13 cellular contexts compared by ENCODE assay signal in genomic region chr2:55887906-55888625, GRCh38. TPM values are rescaled to one million over a fixed set of nuclear protein-coding genes. Genes with fewer than 3 reads are reported as not detected.
DNase-seq lines count a peak whose midpoint lies in the region; ATAC-seq and TF ChIP-seq lines count a peak whose summit lies in the region.
"Had no signal": no experiment of that assay in that cellular context is flagged by ENCODE, and none has a peak within 500 bp of the region (broad histone marks: within the 10 kb centered on the region; RNA-seq: fewer than 3 reads in every experiment).

No MANE protein-coding gene starts in this region.

- peaks cover 8% of the 10 kb centered on the region for H3K79me2 ChIP-seq in mammary epithelial cell (ENCODE audit: insufficient read depth, low read length)

- no peak overlapping the region for H2AFZ ChIP-seq in mammary epithelial cell (ENCODE audit: low read depth, low read length)

- intact Hi-C loops in mammary epithelial cell (cut with micrococcal nuclease): loop anchor here (2.0 kb wide), 1 partner anchor 35 kb away; the partner anchor contains the start of gene EFEMP1

- ATAC-seq in lung (ENCODE audit: insufficient read depth, low FRiP score) (no peak), GM21367 (IDR thresholded peaks at IDR 0.05; ENCODE audit: unreplicated experiment) (no peak), HG02798 (IDR thresholded peaks at IDR 0.05; ENCODE audit: poor library complexity, unreplicated experiment) (no peak), GM18498 (IDR thresholded peaks at IDR 0.05; ENCODE audit: unreplicated experiment) (no peak)

- no peak for TF ChIP-seq CTCF in mammary epithelial cell (conservative IDR thresholded peaks at IDR 0.05 in 1 of 2, IDR thresholded peaks at IDR 0.05 in 1 of 2; ENCODE audit: extremely low read depth in 1 of 2, insufficient read depth in 1 of 2, low read depth in 1 of 2, low read length in 2 of 2)
- TF ChIP-seq CTCF in lung (IDR thresholded peaks at IDR 0.05; ENCODE audit: control extremely low read depth, extremely low read depth): no peak
- no peak for TF ChIP-seq CTCF in endodermal cell (conservative IDR thresholded peaks at IDR 0.05)

- H3K36me3 Mint-ChIP-seq in endodermal cell (ENCODE audit: low read depth): no peaks in the 10 kb centered on the region
- H3K36me3 Mint-ChIP-seq: immature natural killer cell had no signal

- H3K4me1 ChIP-seq in mammary epithelial cell (ENCODE audit: insufficient read depth, low read length) (peaks cover 48% of the 10 kb centered on the region), lung (ENCODE audit: control insufficient read depth in 2 of 2, insufficient read depth in 2 of 2, low read length in 2 of 2) (no peaks in the 10 kb centered on the region), endodermal cell (ENCODE audit: control insufficient read depth, insufficient read depth, low read length) (no peaks in the 10 kb centered on the region)
- H3K4me1 ChIP-seq: colonic mucosa had no signal

- H3K4me2 ChIP-seq in mammary epithelial cell (ENCODE audit: insufficient read depth, low read depth, low read length): peak overlapping the region; percentile 57

- BruUV-seq in mammary epithelial cell (replicated peaks; lab: Mats Ljungman, UMichigan): TSS peak; percentile 42

- in situ Hi-C loops in mammary epithelial cell (cut with MboI; ENCODE audit: low sequenced_read_pairs in 2 of 2): no loop called here

- H3K36me3 ChIP-seq in mammary epithelial cell (ENCODE audit: insufficient read depth, low read length) (no peaks in the 10 kb centered on the region), lung (ENCODE audit: control insufficient read depth in 2 of 2, insufficient read depth in 2 of 2, low read length in 2 of 2) (no peaks in the 10 kb centered on the region), endodermal cell (ENCODE audit: control insufficient read depth, insufficient read depth, low read length) (no peaks in the 10 kb centered on the region)
- H3K36me3 ChIP-seq: colonic mucosa had no signal

- H4K20me1 ChIP-seq in mammary epithelial cell (ENCODE audit: insufficient read depth, low read length): no peaks in the 10 kb centered on the region

- H3K9me3 Mint-ChIP-seq in endodermal cell: no peaks in the 10 kb centered on the region

- no peak overlapping the region for H3K27ac Mint-ChIP-seq in endodermal cell
- H3K27ac Mint-ChIP-seq: immature natural killer cell had no signal

- H3K9me3 ChIP-seq in mammary epithelial cell (replicated peaks; ENCODE audit: insufficient read depth, low read length): no peaks in the 10 kb centered on the region
- H3K9me3 ChIP-seq in lung (ENCODE audit: control insufficient read depth in 2 of 2, insufficient read depth in 1 of 2, low read length in 1 of 2): no peaks in the 10 kb centered on the region
- H3K9me3 ChIP-seq in endodermal cell (ENCODE audit: control insufficient read depth, low read length): no peaks in the 10 kb centered on the region
- H3K9me3 ChIP-seq: colonic mucosa had no signal

- CTCF ChIA-PET in mammary epithelial cell (lab: Charles Lee; ENCODE audit: low non-redundant PET): no interaction called here

- H3K27me3 ChIP-seq in mammary epithelial cell (ENCODE audit: insufficient read depth, low read length) (no peaks in the 10 kb centered on the region), lung (ENCODE audit: control insufficient read depth, insufficient read depth) (no peaks in the 10 kb centered on the region), endodermal cell (ENCODE audit: control insufficient read depth, insufficient read depth, low read length, poor library complexity, severe bottlenecking) (no peaks in the 10 kb centered on the region)
- H3K27me3 ChIP-seq: colonic mucosa had no signal

- H3K9ac ChIP-seq in mammary epithelial cell (ENCODE audit: insufficient read depth, low read length): peak overlapping the region; percentile 43
- no peak overlapping the region for H3K9ac ChIP-seq in endodermal cell (ENCODE audit: extremely low read depth, low read length, poor library complexity, severe bottlenecking)

- 40% methylated on average over 7 of the region's 7 CpGs for WGBS in mammary epithelial cell (ENCODE audit: low coverage, missing lambda C conversion rate)
- 82% methylated on average over 7 of the region's 7 CpGs for WGBS in lung, 2 donors
- WGBS in endodermal cell (ENCODE audit: insufficient coverage in 1 of 2, insufficient read length in 1 of 2), 2 experiments: 73 to 93% methylated on average over 5 to 7 of the region's 7 CpGs

- H3K27me3 Mint-ChIP-seq in endodermal cell (ENCODE audit: insufficient read depth): no peaks in the 10 kb centered on the region

- H3K27ac ChIP-seq in mammary epithelial cell (ENCODE audit: insufficient read depth, low read depth, low read length): peak overlapping the region; percentile 75
- peak overlapping the region; percentile 40 to 45 for H3K27ac ChIP-seq in lung (ENCODE audit: low read depth in 1 of 2, low read length in 1 of 2)
- no peak overlapping the region for H3K27ac ChIP-seq in endodermal cell (ENCODE audit: low read depth, low read length)
- H3K27ac ChIP-seq: C4-2B, colonic mucosa had no signal

- DNase-seq in AG08395 (ENCODE audit: low spot score) (peak; percentile 49), M059J (ENCODE audit: low read depth) (peak; percentile 86), mammary epithelial cell (peak; percentile 92), lung (ENCODE audit: low spot score) (no peak), endodermal cell (no peak)
- DNase-seq: activated T-cell treated with anti-CD3 and anti-CD28 coated beads, Interleukin-2, amount 50 U/mL, for 48 hours; colonic mucosa; immature natural killer cell; NCI-H1092 treated with DMSO at 0.1 percent for 48 hours had no signal

- H3K4me3 ChIP-seq in mammary epithelial cell (replicated peaks in 1 of 3; ENCODE audit: insufficient read depth in 1 of 3, low read depth in 2 of 3, low read length in 3 of 3): no peak overlapping the region
- no peak overlapping the region for H3K4me3 ChIP-seq in lung
- no peak overlapping the region for H3K4me3 ChIP-seq in endodermal cell (ENCODE audit: low read length)
- H3K4me3 ChIP-seq: colonic mucosa had no signal

- dilution Hi-C loops in mammary epithelial cell (cut with HindIII; ENCODE audit: low sequenced_read_pairs): no loop called here

- H3K4me1 Mint-ChIP-seq in endodermal cell: peaks cover 3% of the 10 kb centered on the region
- H3K4me1 Mint-ChIP-seq: immature natural killer cell had no signal

- H3K4me3 Mint-ChIP-seq in endodermal cell: no peak overlapping the region
- H3K4me3 Mint-ChIP-seq: immature natural killer cell had no signal

RNA-seq across cellular contexts. Expression of gene EFEMP1, which starts 35.5 kb away (rescaled TPM):
- 91.3 and 128 TPM in 2 replicates for total RNA-seq in M059J (2014; rRNA removed; shearing (Covaris generic))
- total RNA-seq in mammary epithelial cell (100 to 1,000 TPM; 183 to 440 TPM), lung (100 to 1,000 TPM; 190 to 205 TPM), endodermal cell (1 to 10 TPM; 2.6 to 3.3 TPM)
- polyA plus RNA-seq in mammary epithelial cell (232 TPM), lung (100 to 1,000 TPM; 112 to 127 TPM)
- polyA minus RNA-seq in mammary epithelial cell: 231 TPM
- polyA plus RNA-seq in endodermal cell (2013, experiment 1 of 2): 10.0 TPM
- 11.8 TPM for polyA plus RNA-seq in endodermal cell (2013, experiment 2 of 2)
- polyA plus RNA-seq: immature natural killer cell had no signal

Comparison
In these comparisons a context has a peak if more than half of its experiments do, and no peak if none do; other contexts are left out.
1. DNase-seq: peak in AG08395 (single experiment), M059J (single experiment) and mammary epithelial cell (single experiment); none in lung (single experiment) and endodermal cell (single experiment).
2. RNA of gene EFEMP1, which starts 35.5 kb away (total RNA-seq): 183 to 440 TPM in mammary epithelial cell, 190 to 205 TPM in lung and 91.3 to 128 TPM in M059J; 2.6 to 3.3 TPM in endodermal cell; every median in the first group is over 10 times any median in the second.